ENCODE assay signal across 1 cellular context in the genomic region with DNA sequence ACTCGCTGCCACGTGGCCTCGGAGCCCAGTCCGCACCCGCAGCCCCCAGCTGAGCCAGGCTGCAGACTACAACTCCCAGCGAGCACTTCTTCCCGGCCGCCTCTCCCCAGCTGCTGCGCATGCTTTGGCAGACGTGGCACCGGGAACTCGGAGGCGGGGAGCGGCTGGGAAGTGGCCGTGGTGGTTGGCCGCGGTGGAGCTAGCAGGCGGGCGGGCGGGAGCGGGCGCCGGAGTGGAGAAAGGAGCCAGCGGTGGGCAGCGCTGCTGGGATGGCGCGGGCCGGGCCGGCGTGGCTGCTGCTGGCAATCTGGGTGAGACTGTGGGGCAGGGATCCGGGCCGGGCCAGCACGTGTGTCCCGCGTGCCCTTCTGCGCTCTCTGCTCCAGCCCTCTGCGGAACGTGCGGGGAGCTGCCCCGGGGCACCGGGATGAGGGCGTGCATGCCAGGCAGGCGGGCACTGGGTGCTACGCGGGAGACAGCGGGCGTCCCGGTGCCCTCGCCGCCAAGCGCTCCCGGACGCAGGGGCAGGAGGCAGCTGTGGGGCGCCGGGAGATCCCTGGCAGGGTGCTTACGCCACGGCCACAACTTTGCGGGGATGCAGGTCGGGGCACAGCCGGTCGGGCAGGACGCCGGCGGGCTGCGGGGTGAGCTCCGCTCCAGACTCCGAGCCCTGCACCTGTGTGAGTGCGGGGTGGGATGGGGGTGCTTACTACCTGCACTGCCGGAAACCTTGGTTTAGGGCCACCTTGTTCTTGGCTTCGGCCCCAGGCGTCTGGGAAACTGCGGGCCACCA.
TF ChIP-seq lines count a peak whose summit lies in the region.

A gene (plus strand): TSS at position 130 of the 793 bp plus-strand sequence. CDS start 140 bp downstream, at position 270.

TF ChIP-seq in HepG2, 621 proteins besides CTCF, POLR2A, EP300 and RAD21 (continued from another document and continues in another):
- TF ChIP-seq, protein P1, sequence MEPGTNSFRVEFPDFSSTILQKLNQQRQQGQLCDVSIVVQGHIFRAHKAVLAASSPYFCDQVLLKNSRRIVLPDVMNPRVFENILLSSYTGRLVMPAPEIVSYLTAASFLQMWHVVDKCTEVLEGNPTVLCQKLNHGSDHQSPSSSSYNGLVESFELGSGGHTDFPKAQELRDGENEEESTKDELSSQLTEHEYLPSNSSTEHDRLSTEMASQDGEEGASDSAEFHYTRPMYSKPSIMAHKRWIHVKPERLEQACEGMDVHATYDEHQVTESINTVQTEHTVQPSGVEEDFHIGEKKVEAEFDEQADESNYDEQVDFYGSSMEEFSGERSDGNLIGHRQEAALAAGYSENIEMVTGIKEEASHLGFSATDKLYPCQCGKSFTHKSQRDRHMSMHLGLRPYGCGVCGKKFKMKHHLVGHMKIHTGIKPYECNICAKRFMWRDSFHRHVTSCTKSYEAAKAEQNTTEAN (CRISPR knock-in tag; conservative IDR thresholded peaks at IDR 0.05), result 0 out of 2 replicates have a peak, but pooled peaks have one; percentile 27
- TF ChIP-seq ERF (CRISPR knock-in tag; IDR thresholded peaks at IDR 0.05) (peak; percentile 80; the same call in 1 of the 2 replicates), AGO1 (IDR thresholded peaks at IDR 0.05; ENCODE audit: low read depth, low read length, poor library complexity, severe bottlenecking) (no peak), ZNF329 (CRISPR knock-in tag; IDR thresholded peaks at IDR 0.05; ENCODE audit: low read depth) (peak; percentile 63; the same call in 1 of the 2 replicates), SP2 (CRISPR knock-in tag; IDR thresholded peaks at IDR 0.05) (peak; percentile 60), MIER3 (CRISPR knock-in tag; IDR thresholded peaks at IDR 0.05; ENCODE audit: borderline replicate concordance) (peak; percentile 85), PAX8 (CRISPR knock-in tag; IDR thresholded peaks at IDR 0.05; ENCODE audit: borderline replicate concordance) (no peak), ZBTB8A (CRISPR knock-in tag; IDR thresholded peaks at IDR 0.05; ENCODE audit: borderline replicate concordance, low read depth) (0 out of 2 replicates have a peak, but pooled peaks have one; percentile 41), ZFP36 (IDR thresholded peaks at IDR 0.05; ENCODE audit: borderline replicate concordance, low read depth, low read length, partially characterized antibody) (no peak), ZNF337 (CRISPR knock-in tag; IDR thresholded peaks at IDR 0.05; ENCODE audit: borderline replicate concordance, low read depth) (no peak), TOE1 (CRISPR knock-in tag; IDR thresholded peaks at IDR 0.05) (peak; percentile 71; the same call in 1 of the 2 replicates), MED8 (CRISPR knock-in tag; IDR thresholded peaks at IDR 0.05; ENCODE audit: insufficient replicate concordance) (no peak), JUNB (CRISPR knock-in tag; IDR thresholded peaks at IDR 0.05; ENCODE audit: borderline replicate concordance) (no peak), ZNF558 (CRISPR knock-in tag; IDR thresholded peaks at IDR 0.05; ENCODE audit: borderline replicate concordance) (peak; percentile 71), GATAD1 (CRISPR knock-in tag; IDR thresholded peaks at IDR 0.05) (peak; percentile 74), ZNF234 (CRISPR knock-in tag; conservative IDR thresholded peaks at IDR 0.05) (no peak), RNF2 (conservative IDR thresholded peaks at IDR 0.05; ENCODE audit: low read depth) (no peak; the same call in none of the 2 replicates), ELF3 (CRISPR knock-in tag; IDR thresholded peaks at IDR 0.05) (peak; percentile 69; the same call in 1 of the 2 replicates), HOXA9 (CRISPR knock-in tag; IDR thresholded peaks at IDR 0.05; ENCODE audit: borderline replicate concordance) (peak; percentile 72; the same call in 1 of the 2 replicates), FOXK2 (IDR thresholded peaks at IDR 0.05) (no peak), AHR (CRISPR knock-in tag; IDR thresholded peaks at IDR 0.05) (peak; percentile 81), KDM5B (CRISPR knock-in tag; IDR thresholded peaks at IDR 0.05; ENCODE audit: borderline replicate concordance) (peak; percentile 94), ARID2 (CRISPR knock-in tag; IDR thresholded peaks at IDR 0.05; ENCODE audit: borderline replicate concordance) (no peak), ZNF878 (CRISPR knock-in tag; IDR thresholded peaks at IDR 0.05) (peak; percentile 81; the same call in 1 of the 2 replicates), PCBP1 (IDR thresholded peaks at IDR 0.05; ENCODE audit: borderline replicate concordance, low read depth, low read length) (no peak)
- TF ChIP-seq, protein P2, sequence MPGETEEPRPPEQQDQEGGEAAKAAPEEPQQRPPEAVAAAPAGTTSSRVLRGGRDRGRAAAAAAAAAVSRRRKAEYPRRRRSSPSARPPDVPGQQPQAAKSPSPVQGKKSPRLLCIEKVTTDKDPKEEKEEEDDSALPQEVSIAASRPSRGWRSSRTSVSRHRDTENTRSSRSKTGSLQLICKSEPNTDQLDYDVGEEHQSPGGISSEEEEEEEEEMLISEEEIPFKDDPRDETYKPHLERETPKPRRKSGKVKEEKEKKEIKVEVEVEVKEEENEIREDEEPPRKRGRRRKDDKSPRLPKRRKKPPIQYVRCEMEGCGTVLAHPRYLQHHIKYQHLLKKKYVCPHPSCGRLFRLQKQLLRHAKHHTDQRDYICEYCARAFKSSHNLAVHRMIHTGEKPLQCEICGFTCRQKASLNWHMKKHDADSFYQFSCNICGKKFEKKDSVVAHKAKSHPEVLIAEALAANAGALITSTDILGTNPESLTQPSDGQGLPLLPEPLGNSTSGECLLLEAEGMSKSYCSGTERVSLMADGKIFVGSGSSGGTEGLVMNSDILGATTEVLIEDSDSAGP (CRISPR knock-in tag; IDR thresholded peaks at IDR 0.05; ENCODE audit: borderline replicate concordance), result peak; percentile 94
- TF ChIP-seq, protein P3, sequence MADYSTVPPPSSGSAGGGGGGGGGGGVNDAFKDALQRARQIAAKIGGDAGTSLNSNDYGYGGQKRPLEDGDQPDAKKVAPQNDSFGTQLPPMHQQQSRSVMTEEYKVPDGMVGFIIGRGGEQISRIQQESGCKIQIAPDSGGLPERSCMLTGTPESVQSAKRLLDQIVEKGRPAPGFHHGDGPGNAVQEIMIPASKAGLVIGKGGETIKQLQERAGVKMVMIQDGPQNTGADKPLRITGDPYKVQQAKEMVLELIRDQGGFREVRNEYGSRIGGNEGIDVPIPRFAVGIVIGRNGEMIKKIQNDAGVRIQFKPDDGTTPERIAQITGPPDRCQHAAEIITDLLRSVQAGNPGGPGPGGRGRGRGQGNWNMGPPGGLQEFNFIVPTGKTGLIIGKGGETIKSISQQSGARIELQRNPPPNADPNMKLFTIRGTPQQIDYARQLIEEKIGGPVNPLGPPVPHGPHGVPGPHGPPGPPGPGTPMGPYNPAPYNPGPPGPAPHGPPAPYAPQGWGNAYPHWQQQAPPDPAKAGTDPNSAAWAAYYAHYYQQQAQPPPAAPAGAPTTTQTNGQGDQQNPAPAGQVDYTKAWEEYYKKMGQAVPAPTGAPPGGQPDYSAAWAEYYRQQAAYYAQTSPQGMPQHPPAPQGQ (CRISPR knock-in tag; IDR thresholded peaks at IDR 0.05; ENCODE audit: borderline replicate concordance), result no peak
- TF ChIP-seq, protein P4, sequence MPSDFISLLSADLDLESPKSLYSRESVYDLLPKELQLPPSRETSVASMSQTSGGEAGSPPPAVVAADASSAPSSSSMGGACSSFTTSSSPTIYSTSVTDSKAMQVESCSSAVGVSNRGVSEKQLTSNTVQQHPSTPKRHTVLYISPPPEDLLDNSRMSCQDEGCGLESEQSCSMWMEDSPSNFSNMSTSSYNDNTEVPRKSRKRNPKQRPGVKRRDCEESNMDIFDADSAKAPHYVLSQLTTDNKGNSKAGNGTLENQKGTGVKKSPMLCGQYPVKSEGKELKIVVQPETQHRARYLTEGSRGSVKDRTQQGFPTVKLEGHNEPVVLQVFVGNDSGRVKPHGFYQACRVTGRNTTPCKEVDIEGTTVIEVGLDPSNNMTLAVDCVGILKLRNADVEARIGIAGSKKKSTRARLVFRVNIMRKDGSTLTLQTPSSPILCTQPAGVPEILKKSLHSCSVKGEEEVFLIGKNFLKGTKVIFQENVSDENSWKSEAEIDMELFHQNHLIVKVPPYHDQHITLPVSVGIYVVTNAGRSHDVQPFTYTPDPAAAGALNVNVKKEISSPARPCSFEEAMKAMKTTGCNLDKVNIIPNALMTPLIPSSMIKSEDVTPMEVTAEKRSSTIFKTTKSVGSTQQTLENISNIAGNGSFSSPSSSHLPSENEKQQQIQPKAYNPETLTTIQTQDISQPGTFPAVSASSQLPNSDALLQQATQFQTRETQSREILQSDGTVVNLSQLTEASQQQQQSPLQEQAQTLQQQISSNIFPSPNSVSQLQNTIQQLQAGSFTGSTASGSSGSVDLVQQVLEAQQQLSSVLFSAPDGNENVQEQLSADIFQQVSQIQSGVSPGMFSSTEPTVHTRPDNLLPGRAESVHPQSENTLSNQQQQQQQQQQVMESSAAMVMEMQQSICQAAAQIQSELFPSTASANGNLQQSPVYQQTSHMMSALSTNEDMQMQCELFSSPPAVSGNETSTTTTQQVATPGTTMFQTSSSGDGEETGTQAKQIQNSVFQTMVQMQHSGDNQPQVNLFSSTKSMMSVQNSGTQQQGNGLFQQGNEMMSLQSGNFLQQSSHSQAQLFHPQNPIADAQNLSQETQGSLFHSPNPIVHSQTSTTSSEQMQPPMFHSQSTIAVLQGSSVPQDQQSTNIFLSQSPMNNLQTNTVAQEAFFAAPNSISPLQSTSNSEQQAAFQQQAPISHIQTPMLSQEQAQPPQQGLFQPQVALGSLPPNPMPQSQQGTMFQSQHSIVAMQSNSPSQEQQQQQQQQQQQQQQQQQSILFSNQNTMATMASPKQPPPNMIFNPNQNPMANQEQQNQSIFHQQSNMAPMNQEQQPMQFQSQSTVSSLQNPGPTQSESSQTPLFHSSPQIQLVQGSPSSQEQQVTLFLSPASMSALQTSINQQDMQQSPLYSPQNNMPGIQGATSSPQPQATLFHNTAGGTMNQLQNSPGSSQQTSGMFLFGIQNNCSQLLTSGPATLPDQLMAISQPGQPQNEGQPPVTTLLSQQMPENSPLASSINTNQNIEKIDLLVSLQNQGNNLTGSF (CRISPR knock-in tag; IDR thresholded peaks at IDR 0.05), result peak; percentile 48; the same call in 1 of the 2 replicates
- TF ChIP-seq, protein P5, sequence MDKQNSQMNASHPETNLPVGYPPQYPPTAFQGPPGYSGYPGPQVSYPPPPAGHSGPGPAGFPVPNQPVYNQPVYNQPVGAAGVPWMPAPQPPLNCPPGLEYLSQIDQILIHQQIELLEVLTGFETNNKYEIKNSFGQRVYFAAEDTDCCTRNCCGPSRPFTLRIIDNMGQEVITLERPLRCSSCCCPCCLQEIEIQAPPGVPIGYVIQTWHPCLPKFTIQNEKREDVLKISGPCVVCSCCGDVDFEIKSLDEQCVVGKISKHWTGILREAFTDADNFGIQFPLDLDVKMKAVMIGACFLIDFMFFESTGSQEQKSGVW (CRISPR knock-in tag; IDR thresholded peaks at IDR 0.05; ENCODE audit: borderline replicate concordance), result no peak
- TF ChIP-seq, protein P6, sequence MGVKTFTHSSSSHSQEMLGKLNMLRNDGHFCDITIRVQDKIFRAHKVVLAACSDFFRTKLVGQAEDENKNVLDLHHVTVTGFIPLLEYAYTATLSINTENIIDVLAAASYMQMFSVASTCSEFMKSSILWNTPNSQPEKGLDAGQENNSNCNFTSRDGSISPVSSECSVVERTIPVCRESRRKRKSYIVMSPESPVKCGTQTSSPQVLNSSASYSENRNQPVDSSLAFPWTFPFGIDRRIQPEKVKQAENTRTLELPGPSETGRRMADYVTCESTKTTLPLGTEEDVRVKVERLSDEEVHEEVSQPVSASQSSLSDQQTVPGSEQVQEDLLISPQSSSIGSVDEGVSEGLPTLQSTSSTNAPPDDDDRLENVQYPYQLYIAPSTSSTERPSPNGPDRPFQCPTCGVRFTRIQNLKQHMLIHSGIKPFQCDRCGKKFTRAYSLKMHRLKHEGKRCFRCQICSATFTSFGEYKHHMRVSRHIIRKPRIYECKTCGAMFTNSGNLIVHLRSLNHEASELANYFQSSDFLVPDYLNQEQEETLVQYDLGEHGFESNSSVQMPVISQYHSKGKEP (CRISPR knock-in tag; IDR thresholded peaks at IDR 0.05), result 0 out of 2 replicates have a peak, but pooled peaks have one; percentile 63
- TF ChIP-seq, protein P7, sequence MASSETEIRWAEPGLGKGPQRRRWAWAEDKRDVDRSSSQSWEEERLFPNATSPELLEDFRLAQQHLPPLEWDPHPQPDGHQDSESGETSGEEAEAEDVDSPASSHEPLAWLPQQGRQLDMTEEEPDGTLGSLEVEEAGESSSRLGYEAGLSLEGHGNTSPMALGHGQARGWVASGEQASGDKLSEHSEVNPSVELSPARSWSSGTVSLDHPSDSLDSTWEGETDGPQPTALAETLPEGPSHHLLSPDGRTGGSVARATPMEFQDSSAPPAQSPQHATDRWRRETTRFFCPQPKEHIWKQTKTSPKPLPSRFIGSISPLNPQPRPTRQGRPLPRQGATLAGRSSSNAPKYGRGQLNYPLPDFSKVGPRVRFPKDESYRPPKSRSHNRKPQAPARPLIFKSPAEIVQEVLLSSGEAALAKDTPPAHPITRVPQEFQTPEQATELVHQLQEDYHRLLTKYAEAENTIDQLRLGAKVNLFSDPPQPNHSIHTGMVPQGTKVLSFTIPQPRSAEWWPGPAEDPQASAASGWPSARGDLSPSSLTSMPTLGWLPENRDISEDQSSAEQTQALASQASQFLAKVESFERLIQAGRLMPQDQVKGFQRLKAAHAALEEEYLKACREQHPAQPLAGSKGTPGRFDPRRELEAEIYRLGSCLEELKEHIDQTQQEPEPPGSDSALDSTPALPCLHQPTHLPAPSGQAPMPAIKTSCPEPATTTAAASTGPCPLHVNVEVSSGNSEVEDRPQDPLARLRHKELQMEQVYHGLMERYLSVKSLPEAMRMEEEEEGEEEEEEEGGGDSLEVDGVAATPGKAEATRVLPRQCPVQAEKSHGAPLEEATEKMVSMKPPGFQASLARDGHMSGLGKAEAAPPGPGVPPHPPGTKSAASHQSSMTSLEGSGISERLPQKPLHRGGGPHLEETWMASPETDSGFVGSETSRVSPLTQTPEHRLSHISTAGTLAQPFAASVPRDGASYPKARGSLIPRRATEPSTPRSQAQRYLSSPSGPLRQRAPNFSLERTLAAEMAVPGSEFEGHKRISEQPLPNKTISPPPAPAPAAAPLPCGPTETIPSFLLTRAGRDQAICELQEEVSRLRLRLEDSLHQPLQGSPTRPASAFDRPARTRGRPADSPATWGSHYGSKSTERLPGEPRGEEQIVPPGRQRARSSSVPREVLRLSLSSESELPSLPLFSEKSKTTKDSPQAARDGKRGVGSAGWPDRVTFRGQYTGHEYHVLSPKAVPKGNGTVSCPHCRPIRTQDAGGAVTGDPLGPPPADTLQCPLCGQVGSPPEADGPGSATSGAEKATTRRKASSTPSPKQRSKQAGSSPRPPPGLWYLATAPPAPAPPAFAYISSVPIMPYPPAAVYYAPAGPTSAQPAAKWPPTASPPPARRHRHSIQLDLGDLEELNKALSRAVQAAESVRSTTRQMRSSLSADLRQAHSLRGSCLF (CRISPR knock-in tag; IDR thresholded peaks at IDR 0.05; ENCODE audit: borderline replicate concordance), result 0 out of 2 replicates have a peak, but pooled peaks have one; percentile 20
